ENCODE assay signal across 8 cellular contexts in genomic region chr13:86660090-86660489, GRCh38.
"Had no signal": no experiment of that assay in that cellular context is flagged by ENCODE, and none has a peak within 500 bp of the region (broad histone marks: within the 10 kb centered on the region; RNA-seq: fewer than 3 reads in every experiment).

No MANE protein-coding gene starts in this region.

- H2AFZ ChIP-seq: GM23338 had no signal

- H3K36me3 ChIP-seq: HAP-1 had no signal

- H3K9me3 ChIP-seq: HAP-1 had no signal

- DNase-seq: H7, HFFc6, IMR-90, KG1 had no signal

- H3K4me2 ChIP-seq: GM23338 had no signal

- H3K4me3 ChIP-seq: GM23338, HAP-1, K562 had no signal

- ATAC-seq: GM23338, HCT116, K562 had no signal

- H3K4me1 ChIP-seq: HAP-1 had no signal
